In genomic region chr2:12488365-12488972, GRCh38 we compare ENCODE assay signal across 11 cellular contexts.
DNase-seq lines count a peak whose midpoint lies in the region; ATAC-seq and TF ChIP-seq lines count a peak whose summit lies in the region.
"Had no signal": no experiment of that assay in that cellular context is flagged by ENCODE, and none has a peak within 500 bp of the region (broad histone marks: within the 10 kb centered on the region; RNA-seq: fewer than 3 reads in every experiment).

No MANE protein-coding gene starts in this region.

- H3K4me3 ChIP-seq in tibial artery (no peak overlapping the region), suprapubic skin (no peak overlapping the region)

- H3K9me3 ChIP-seq in tibial artery (no peaks in the 10 kb centered on the region), suprapubic skin (no peaks in the 10 kb centered on the region)

- H3K27ac Mint-ChIP-seq in dendritic cell treated with granulocyte-macrophage colony-stimulating factor and Interleukin-4, amounts not matched to agents 40 ng/mL and 50 ng/mL, for 4 days: peak overlapping the region; percentile 10

- no peaks in the 10 kb centered on the region for H3K9me3 Mint-ChIP-seq in dendritic cell treated with granulocyte-macrophage colony-stimulating factor and Interleukin-4, amounts not matched to agents 40 ng/mL and 50 ng/mL, for 4 days

- 76% methylated on average over 10 of the region's 10 CpGs for WGBS in suprapubic skin

- no peak for TF ChIP-seq EP300 in suprapubic skin (IDR thresholded peaks at IDR 0.05)

- intact Hi-C loops in dendritic cell treated with granulocyte-macrophage colony-stimulating factor and Interleukin-4, amounts not matched to agents 40 ng/mL and 50 ng/mL, for 4 days (cut with micrococcal nuclease): no loop called here
- intact Hi-C loops in tibial artery (cut with DNase I; ENCODE audit: low total_unique reads): no loop called here

- H3K27ac ChIP-seq in tibial artery (no peak overlapping the region), suprapubic skin (no peak overlapping the region)
- H3K27ac ChIP-seq: epithelial cell of prostate had no signal

- TF ChIP-seq CTCF in tibial artery (IDR thresholded peaks at IDR 0.05) (no peak), suprapubic skin (IDR thresholded peaks at IDR 0.05) (no peak)

- H3K36me3 ChIP-seq in tibial artery: no peaks in the 10 kb centered on the region
- no peaks in the 10 kb centered on the region for H3K36me3 ChIP-seq in suprapubic skin

- no peak for TF ChIP-seq POLR2A in suprapubic skin (IDR thresholded peaks at IDR 0.05)

- no peak overlapping the region for H3K4me3 Mint-ChIP-seq in dendritic cell treated with granulocyte-macrophage colony-stimulating factor and Interleukin-4, amounts not matched to agents 40 ng/mL and 50 ng/mL, for 4 days

- H3K4me1 ChIP-seq in tibial artery: peaks cover 0 to 47% (median 22%) of the 10 kb centered on the region in 4 donors
- no peaks in the 10 kb centered on the region for H3K4me1 ChIP-seq in suprapubic skin

- no peaks in the 10 kb centered on the region for H3K36me3 Mint-ChIP-seq in dendritic cell treated with granulocyte-macrophage colony-stimulating factor and Interleukin-4, amounts not matched to agents 40 ng/mL and 50 ng/mL, for 4 days (ENCODE audit: low read depth)

- H3K4me1 Mint-ChIP-seq in dendritic cell treated with granulocyte-macrophage colony-stimulating factor and Interleukin-4, amounts not matched to agents 40 ng/mL and 50 ng/mL, for 4 days (ENCODE audit: low read depth): peaks cover 39% of the 10 kb centered on the region

- peak; percentile 65 to 71 for ATAC-seq in activated CD4-positive, CD25-positive, alpha-beta regulatory T cell treated with anti-CD3 and anti-CD28 coated beads, Interleukin-2, amount 50 U/mL, for 24 hours
- no peak for ATAC-seq in GM18868 (IDR thresholded peaks at IDR 0.05; ENCODE audit: unreplicated experiment)

- H3K27me3 ChIP-seq in tibial artery (no peaks in the 10 kb centered on the region), suprapubic skin (no peaks in the 10 kb centered on the region)

- H3K27me3 Mint-ChIP-seq in dendritic cell treated with granulocyte-macrophage colony-stimulating factor and Interleukin-4, amounts not matched to agents 40 ng/mL and 50 ng/mL, for 4 days: peaks cover 2% of the 10 kb centered on the region

- no peak for DNase-seq in activated CD4-positive, CD25-positive, alpha-beta regulatory T cell treated with anti-CD3 and anti-CD28 coated beads, Interleukin-2, amount 50 U/mL, for 72 hours
- peak; percentile 33 for DNase-seq in activated CD4-positive, alpha-beta T cell treated with anti-CD3 and anti-CD28 coated beads, Interleukin-2, amount 50 U/mL, for 1 hour
- peak; percentile 22 for DNase-seq in stimulated activated naive CD4-positive, alpha-beta T cell treated with Interleukin-2 at 50 U/mL for 16 hours (lab: John Stamatoyannopoulos, UW)
- no peak for DNase-seq in tibial artery
- DNase-seq in suprapubic skin (ENCODE audit: low spot score in 2 of 2): no peak
- DNase-seq: aorta, T-helper 9 cell had no signal

Comparison
In these comparisons a context has a peak if more than half of its experiments do, and no peak if none do; other contexts are left out.
1. DNase-seq: peak in activated CD4-positive, alpha-beta T cell treated with anti-CD3 and anti-CD28 coated beads, Interleukin-2, amount 50 U/mL, for 1 hour (single experiment) and stimulated activated naive CD4-positive, alpha-beta T cell treated with Interleukin-2 at 50 U/mL for 16 hours (single experiment); none in activated CD4-positive, CD25-positive, alpha-beta regulatory T cell treated with anti-CD3 and anti-CD28 coated beads, Interleukin-2, amount 50 U/mL, for 72 hours (single experiment), tibial artery (0 of 2) and suprapubic skin (0 of 2).